Comparison of ENCODE assay signal across 2 cellular contexts in the genomic region with DNA sequence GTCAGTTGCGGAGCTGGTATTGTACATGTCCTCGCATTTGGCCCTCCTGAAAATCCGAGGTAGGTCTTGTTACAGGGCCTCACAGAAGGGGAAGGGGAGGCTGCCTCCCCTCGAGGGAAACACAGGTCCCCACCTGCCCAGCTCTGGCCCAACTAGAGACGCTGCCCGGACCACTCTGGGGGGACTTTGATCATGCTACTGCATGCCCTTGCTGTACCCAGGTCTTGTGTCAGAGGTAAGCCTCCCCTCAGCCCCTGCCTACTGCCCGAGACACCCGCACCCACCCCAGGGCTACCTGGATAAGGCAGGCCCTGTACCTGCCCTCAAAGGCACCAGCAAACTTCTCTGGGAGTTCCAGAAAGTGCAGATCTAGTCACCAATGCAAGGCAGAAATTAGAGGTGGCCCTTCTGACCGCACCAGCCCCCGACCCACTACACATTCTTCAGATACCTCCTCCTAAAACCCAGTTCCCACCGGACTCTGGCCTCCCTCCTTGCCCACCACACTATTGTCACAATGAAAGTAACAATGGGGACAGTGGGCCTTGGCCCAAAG.
TF ChIP-seq lines count a peak whose summit lies in the region.

No MANE protein-coding gene starts in this region.

TF ChIP-seq in SK-N-SH, 30 proteins besides CTCF, POLR2A, EP300 and RAD21:
- TF ChIP-seq, protein P1, sequence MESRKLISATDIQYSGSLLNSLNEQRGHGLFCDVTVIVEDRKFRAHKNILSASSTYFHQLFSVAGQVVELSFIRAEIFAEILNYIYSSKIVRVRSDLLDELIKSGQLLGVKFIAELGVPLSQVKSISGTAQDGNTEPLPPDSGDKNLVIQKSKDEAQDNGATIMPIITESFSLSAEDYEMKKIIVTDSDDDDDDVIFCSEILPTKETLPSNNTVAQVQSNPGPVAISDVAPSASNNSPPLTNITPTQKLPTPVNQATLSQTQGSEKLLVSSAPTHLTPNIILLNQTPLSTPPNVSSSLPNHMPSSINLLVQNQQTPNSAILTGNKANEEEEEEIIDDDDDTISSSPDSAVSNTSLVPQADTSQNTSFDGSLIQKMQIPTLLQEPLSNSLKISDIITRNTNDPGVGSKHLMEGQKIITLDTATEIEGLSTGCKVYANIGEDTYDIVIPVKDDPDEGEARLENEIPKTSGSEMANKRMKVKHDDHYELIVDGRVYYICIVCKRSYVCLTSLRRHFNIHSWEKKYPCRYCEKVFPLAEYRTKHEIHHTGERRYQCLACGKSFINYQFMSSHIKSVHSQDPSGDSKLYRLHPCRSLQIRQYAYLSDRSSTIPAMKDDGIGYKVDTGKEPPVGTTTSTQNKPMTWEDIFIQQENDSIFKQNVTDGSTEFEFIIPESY (IDR thresholded peaks at IDR 0.05; ENCODE audit: borderline replicate concordance, low read depth), result no peak
- TF ChIP-seq GATA2 (CRISPR knock-in tag; IDR thresholded peaks at IDR 0.05) (no peak), FOXJ3 (CRISPR knock-in tag; IDR thresholded peaks at IDR 0.05) (no peak), FOSL2 (IDR thresholded peaks at IDR 0.05; ENCODE audit: borderline replicate concordance, low read depth) (no peak), NRF1 (IDR thresholded peaks at IDR 0.05; ENCODE audit: low read depth, low read length) (no peak), ELF1 (IDR thresholded peaks at IDR 0.05) (no peak)
- TF ChIP-seq, protein P2, sequence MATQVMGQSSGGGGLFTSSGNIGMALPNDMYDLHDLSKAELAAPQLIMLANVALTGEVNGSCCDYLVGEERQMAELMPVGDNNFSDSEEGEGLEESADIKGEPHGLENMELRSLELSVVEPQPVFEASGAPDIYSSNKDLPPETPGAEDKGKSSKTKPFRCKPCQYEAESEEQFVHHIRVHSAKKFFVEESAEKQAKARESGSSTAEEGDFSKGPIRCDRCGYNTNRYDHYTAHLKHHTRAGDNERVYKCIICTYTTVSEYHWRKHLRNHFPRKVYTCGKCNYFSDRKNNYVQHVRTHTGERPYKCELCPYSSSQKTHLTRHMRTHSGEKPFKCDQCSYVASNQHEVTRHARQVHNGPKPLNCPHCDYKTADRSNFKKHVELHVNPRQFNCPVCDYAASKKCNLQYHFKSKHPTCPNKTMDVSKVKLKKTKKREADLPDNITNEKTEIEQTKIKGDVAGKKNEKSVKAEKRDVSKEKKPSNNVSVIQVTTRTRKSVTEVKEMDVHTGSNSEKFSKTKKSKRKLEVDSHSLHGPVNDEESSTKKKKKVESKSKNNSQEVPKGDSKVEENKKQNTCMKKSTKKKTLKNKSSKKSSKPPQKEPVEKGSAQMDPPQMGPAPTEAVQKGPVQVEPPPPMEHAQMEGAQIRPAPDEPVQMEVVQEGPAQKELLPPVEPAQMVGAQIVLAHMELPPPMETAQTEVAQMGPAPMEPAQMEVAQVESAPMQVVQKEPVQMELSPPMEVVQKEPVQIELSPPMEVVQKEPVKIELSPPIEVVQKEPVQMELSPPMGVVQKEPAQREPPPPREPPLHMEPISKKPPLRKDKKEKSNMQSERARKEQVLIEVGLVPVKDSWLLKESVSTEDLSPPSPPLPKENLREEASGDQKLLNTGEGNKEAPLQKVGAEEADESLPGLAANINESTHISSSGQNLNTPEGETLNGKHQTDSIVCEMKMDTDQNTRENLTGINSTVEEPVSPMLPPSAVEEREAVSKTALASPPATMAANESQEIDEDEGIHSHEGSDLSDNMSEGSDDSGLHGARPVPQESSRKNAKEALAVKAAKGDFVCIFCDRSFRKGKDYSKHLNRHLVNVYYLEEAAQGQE (IDR thresholded peaks at IDR 0.05; ENCODE audit: low read depth, low read length), result no peak
- TF ChIP-seq, protein P3, sequence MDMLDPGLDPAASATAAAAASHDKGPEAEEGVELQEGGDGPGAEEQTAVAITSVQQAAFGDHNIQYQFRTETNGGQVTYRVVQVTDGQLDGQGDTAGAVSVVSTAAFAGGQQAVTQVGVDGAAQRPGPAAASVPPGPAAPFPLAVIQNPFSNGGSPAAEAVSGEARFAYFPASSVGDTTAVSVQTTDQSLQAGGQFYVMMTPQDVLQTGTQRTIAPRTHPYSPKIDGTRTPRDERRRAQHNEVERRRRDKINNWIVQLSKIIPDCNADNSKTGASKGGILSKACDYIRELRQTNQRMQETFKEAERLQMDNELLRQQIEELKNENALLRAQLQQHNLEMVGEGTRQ (IDR thresholded peaks at IDR 0.05; ENCODE audit: borderline replicate concordance, low read depth, low read length), result no peak
- TF ChIP-seq, protein P4, sequence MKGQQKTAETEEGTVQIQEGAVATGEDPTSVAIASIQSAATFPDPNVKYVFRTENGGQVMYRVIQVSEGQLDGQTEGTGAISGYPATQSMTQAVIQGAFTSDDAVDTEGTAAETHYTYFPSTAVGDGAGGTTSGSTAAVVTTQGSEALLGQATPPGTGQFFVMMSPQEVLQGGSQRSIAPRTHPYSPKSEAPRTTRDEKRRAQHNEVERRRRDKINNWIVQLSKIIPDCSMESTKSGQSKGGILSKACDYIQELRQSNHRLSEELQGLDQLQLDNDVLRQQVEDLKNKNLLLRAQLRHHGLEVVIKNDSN (IDR thresholded peaks at IDR 0.05; ENCODE audit: borderline replicate concordance, low read depth), result no peak
- TF ChIP-seq, protein P5, sequence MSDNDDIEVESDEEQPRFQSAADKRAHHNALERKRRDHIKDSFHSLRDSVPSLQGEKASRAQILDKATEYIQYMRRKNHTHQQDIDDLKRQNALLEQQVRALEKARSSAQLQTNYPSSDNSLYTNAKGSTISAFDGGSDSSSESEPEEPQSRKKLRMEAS (IDR thresholded peaks at IDR 0.05; ENCODE audit: low read depth), result no peak

TF ChIP-seq in SK-N-SH treated with all-trans-retinoic acid at 6 μM for 48 hours, 23 proteins besides CTCF, POLR2A, EP300 and RAD21:
- TF ChIP-seq, protein P6, sequence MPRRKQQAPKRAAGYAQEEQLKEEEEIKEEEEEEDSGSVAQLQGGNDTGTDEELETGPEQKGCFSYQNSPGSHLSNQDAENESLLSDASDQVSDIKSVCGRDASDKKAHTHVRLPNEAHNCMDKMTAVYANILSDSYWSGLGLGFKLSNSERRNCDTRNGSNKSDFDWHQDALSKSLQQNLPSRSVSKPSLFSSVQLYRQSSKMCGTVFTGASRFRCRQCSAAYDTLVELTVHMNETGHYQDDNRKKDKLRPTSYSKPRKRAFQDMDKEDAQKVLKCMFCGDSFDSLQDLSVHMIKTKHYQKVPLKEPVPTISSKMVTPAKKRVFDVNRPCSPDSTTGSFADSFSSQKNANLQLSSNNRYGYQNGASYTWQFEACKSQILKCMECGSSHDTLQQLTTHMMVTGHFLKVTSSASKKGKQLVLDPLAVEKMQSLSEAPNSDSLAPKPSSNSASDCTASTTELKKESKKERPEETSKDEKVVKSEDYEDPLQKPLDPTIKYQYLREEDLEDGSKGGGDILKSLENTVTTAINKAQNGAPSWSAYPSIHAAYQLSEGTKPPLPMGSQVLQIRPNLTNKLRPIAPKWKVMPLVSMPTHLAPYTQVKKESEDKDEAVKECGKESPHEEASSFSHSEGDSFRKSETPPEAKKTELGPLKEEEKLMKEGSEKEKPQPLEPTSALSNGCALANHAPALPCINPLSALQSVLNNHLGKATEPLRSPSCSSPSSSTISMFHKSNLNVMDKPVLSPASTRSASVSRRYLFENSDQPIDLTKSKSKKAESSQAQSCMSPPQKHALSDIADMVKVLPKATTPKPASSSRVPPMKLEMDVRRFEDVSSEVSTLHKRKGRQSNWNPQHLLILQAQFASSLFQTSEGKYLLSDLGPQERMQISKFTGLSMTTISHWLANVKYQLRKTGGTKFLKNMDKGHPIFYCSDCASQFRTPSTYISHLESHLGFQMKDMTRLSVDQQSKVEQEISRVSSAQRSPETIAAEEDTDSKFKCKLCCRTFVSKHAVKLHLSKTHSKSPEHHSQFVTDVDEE (CRISPR knock-in tag; IDR thresholded peaks at IDR 0.05), result no peak
- TF ChIP-seq, protein P7, sequence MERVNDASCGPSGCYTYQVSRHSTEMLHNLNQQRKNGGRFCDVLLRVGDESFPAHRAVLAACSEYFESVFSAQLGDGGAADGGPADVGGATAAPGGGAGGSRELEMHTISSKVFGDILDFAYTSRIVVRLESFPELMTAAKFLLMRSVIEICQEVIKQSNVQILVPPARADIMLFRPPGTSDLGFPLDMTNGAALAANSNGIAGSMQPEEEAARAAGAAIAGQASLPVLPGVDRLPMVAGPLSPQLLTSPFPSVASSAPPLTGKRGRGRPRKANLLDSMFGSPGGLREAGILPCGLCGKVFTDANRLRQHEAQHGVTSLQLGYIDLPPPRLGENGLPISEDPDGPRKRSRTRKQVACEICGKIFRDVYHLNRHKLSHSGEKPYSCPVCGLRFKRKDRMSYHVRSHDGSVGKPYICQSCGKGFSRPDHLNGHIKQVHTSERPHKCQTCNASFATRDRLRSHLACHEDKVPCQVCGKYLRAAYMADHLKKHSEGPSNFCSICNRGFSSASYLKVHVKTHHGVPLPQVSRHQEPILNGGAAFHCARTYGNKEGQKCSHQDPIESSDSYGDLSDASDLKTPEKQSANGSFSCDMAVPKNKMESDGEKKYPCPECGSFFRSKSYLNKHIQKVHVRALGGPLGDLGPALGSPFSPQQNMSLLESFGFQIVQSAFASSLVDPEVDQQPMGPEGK (CRISPR knock-in tag; IDR thresholded peaks at IDR 0.05; ENCODE audit: borderline replicate concordance), result no peak
- TF ChIP-seq, protein P8, sequence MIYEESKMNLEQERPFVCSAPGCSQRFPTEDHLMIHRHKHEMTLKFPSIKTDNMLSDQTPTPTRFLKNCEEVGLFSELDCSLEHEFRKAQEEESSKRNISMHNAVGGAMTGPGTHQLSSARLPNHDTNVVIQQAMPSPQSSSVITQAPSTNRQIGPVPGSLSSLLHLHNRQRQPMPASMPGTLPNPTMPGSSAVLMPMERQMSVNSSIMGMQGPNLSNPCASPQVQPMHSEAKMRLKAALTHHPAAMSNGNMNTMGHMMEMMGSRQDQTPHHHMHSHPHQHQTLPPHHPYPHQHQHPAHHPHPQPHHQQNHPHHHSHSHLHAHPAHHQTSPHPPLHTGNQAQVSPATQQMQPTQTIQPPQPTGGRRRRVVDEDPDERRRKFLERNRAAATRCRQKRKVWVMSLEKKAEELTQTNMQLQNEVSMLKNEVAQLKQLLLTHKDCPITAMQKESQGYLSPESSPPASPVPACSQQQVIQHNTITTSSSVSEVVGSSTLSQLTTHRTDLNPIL (CRISPR knock-in tag; IDR thresholded peaks at IDR 0.05; ENCODE audit: low read depth), result no peak
- TF ChIP-seq ZFP30 (CRISPR knock-in tag; IDR thresholded peaks at IDR 0.05) (no peak), ZNF565 (CRISPR knock-in tag; conservative IDR thresholded peaks at IDR 0.05; ENCODE audit: low read depth) (no peak), TCF4 (CRISPR knock-in tag; IDR thresholded peaks at IDR 0.05; ENCODE audit: borderline replicate concordance) (no peak)
